9 cellular contexts compared by ENCODE assay signal in genomic region chr1:173669491-173669941, GRCh38. TPM values are rescaled to one million over a fixed set of nuclear protein-coding genes. Genes with fewer than 3 reads are reported as not detected.
A peak's percentile ranks its signal among the peaks of the same experiment; 100 is the strongest.
DNase-seq lines count a peak whose midpoint lies in the region; ATAC-seq and TF ChIP-seq lines count a peak whose summit lies in the region.
"Had no signal": no experiment of that assay in that cellular context is flagged by ENCODE, and none has a peak within 500 bp of the region (broad histone marks: within the 10 kb centered on the region; RNA-seq: fewer than 3 reads in every experiment).

Gene ANKRD45, minus strand, starts transcription at chr1:173669851. Its CDS starts 10,433 bp downstream, at chr1:173659418.

- no peak for TF ChIP-seq POLR2A in uterus (IDR thresholded peaks at IDR 0.05)

- H3K79me2 ChIP-seq in SU-DHL-6 (ENCODE audit: insufficient read depth, low read length) = no peaks in the 10 kb centered on the region

- WGBS in mesodermal cell (ENCODE audit: insufficient coverage in 2 of 2), 2 experiments = 6 to 10% methylated on average over 16 to 22 of the region's 33 CpGs

- H3K27me3 ChIP-seq in SU-DHL-6 (ENCODE audit: low read length) (no peaks in the 10 kb centered on the region), uterus (no peaks in the 10 kb centered on the region)
- H3K27me3 ChIP-seq: BLaER1 had no signal

- H2AFZ ChIP-seq in SU-DHL-6 (ENCODE audit: low read depth, low read length, severe bottlenecking) = no peak within 1 kb of the TSS

- peak; percentile 7 for DNase-seq in NCI-H1436 (lab: John Stamatoyannopoulos, UW)
- no peak for DNase-seq in NCI-H1436 treated with DMSO at 0.1 percent for 48 hours (lab: John Stamatoyannopoulos, UW)
- peak; percentile 40 for DNase-seq in epithelial cell of esophagus (ENCODE audit: low read depth)
- DNase-seq in uterus = peak; percentile 36 to 41
- DNase-seq in OCI-M2 (lab: John Stamatoyannopoulos, UW; ENCODE audit: unreplicated experiment) = no peak

- H3K4me1 ChIP-seq in mesodermal cell (ENCODE audit: control insufficient read depth, insufficient read depth, low read length, poor library complexity, severe bottlenecking) (no peaks in the 10 kb centered on the region), uterus (no peaks in the 10 kb centered on the region)
- H3K4me1 ChIP-seq: BLaER1 had no signal

- H3K4me3 ChIP-seq in SU-DHL-6 (ENCODE audit: insufficient read depth, low read length, poor library complexity, severe bottlenecking) = no peak within 1 kb of the TSS
- H3K4me3 ChIP-seq in epithelial cell of esophagus (ENCODE audit: low read length) = peak within 1 kb of the TSS; percentile 43
- H3K4me3 ChIP-seq in mesodermal cell (ENCODE audit: extremely low read depth, insufficient read depth, low read length, poor library complexity, severe bottlenecking) = peak within 1 kb of the TSS; percentile 42
- H3K4me3 ChIP-seq in uterus = peak within 1 kb of the TSS; percentile 14 to 45
- H3K4me3 ChIP-seq: BLaER1 had no signal

- H3K9ac ChIP-seq in SU-DHL-6 (ENCODE audit: low read length) = no peak within 1 kb of the TSS
- H3K9ac ChIP-seq: BLaER1 had no signal

- H3K4me2 ChIP-seq in SU-DHL-6 (ENCODE audit: low read depth, low read length, poor library complexity, severe bottlenecking) = peak within 1 kb of the TSS; percentile 25
- H3K4me2 ChIP-seq: BLaER1 had no signal

- intact Hi-C loops in uterus (cut with DNase I; ENCODE audit: low total_unique reads) = no loop called here

- no peaks in the 10 kb centered on the region for H3K36me3 ChIP-seq in SU-DHL-6 (ENCODE audit: low read length)
- H3K36me3 ChIP-seq in mesodermal cell (ENCODE audit: control insufficient read depth, insufficient read depth, low read length) = no peaks in the 10 kb centered on the region
- no peaks in the 10 kb centered on the region for H3K36me3 ChIP-seq in uterus
- H3K36me3 ChIP-seq: BLaER1 had no signal

- H3K9me3 ChIP-seq in SU-DHL-6 (ENCODE audit: insufficient read depth, low read length) (no peaks in the 10 kb centered on the region), mesodermal cell (ENCODE audit: control insufficient read depth, low read length) (no peaks in the 10 kb centered on the region), uterus (no peaks in the 10 kb centered on the region)

- TF ChIP-seq CTCF in SU-DHL-6 (IDR thresholded peaks at IDR 0.05; ENCODE audit: insufficient read depth, low read length, poor library complexity, severe bottlenecking) (no peak), epithelial cell of esophagus (IDR thresholded peaks at IDR 0.05; ENCODE audit: insufficient read depth, low read depth, low read length, missing control alignments) (no peak), uterus (IDR thresholded peaks at IDR 0.05) (no peak)

- no peak within 1 kb of the TSS for H3K27ac ChIP-seq in SU-DHL-6 (ENCODE audit: low read depth, low read length)
- no peak within 1 kb of the TSS for H3K27ac ChIP-seq in mesodermal cell (ENCODE audit: low read depth, low read length, severe bottlenecking)
- no peak within 1 kb of the TSS for H3K27ac ChIP-seq in uterus
- H3K27ac ChIP-seq: BLaER1 had no signal

- no peaks in the 10 kb centered on the region for H3F3A ChIP-seq in SU-DHL-6 (ENCODE audit: insufficient read depth)

- H4K20me1 ChIP-seq in SU-DHL-6 (ENCODE audit: low read depth, low read length) = no peaks in the 10 kb centered on the region
- H4K20me1 ChIP-seq: BLaER1 had no signal

- no peak for ATAC-seq in HG02588 (IDR thresholded peaks at IDR 0.05; ENCODE audit: unreplicated experiment)

- no peaks in the 10 kb centered on the region for H3K9me2 ChIP-seq in SU-DHL-6 (replicated peaks; ENCODE audit: insufficient read depth, low read length)

RNA-seq across cellular contexts. Expression of gene ANKRD45, which starts in this region (rescaled TPM):
- 1.00 TPM for polyA plus RNA-seq in mesodermal cell (2013, experiment 1 of 2)
- 1.3 TPM for polyA plus RNA-seq in mesodermal cell (2013, experiment 2 of 2)
- total RNA-seq in uterus = 10 to 100 TPM in 1 of 4 donors, 1 to 10 TPM in 1, under 1 TPM in 1, not detected in 1; 0.51 to 10.2 (median 2.8) TPM

Comparison
In these comparisons a context has a peak if more than half of its experiments do, and no peak if none do; other contexts are left out.
1. DNase-seq: peak in NCI-H1436 (single experiment), epithelial cell of esophagus (single experiment) and uterus (2 of 2); none in NCI-H1436 treated with DMSO at 0.1 percent for 48 hours (single experiment) and OCI-M2 (single experiment).